In genomic region chr1:224065455-224065854, GRCh38 we compare ENCODE assay signal across 11 cellular contexts. TPM values are rescaled to one million over a fixed set of nuclear protein-coding genes. Genes with fewer than 3 reads are reported as not detected.
A peak's percentile ranks its signal among the peaks of the same experiment; 100 is the strongest.
DNase-seq lines count a peak whose midpoint lies in the region; ATAC-seq and TF ChIP-seq lines count a peak whose summit lies in the region.
"Had no signal": no experiment of that assay in that cellular context is flagged by ENCODE, and none has a peak within 500 bp of the region (broad histone marks: within the 10 kb centered on the region; RNA-seq: fewer than 3 reads in every experiment).

No MANE protein-coding gene starts in this region.

- intact Hi-C loops in A673 (cut with micrococcal nuclease; ENCODE audit: unreplicated experiment): no loop called here

- H3K27me3 ChIP-seq in GM23248 (replicated peaks; ENCODE audit: insufficient read depth) (no peaks in the 10 kb centered on the region), RWPE2 (ENCODE audit: insufficient read depth, poor library complexity, severe bottlenecking) (no peaks in the 10 kb centered on the region), foreskin keratinocyte (no peaks in the 10 kb centered on the region), A673 (replicated peaks; ENCODE audit: insufficient read depth, low read depth, low read length, poor library complexity) (no peaks in the 10 kb centered on the region)
- H3K27me3 ChIP-seq: BLaER1 had no signal

- no peaks in the 10 kb centered on the region for H3K79me2 ChIP-seq in GM23248 (ENCODE audit: insufficient read depth)

- no peak overlapping the region for H3K9ac ChIP-seq in GM23248
- H3K9ac ChIP-seq: BLaER1 had no signal

- no TSS peak for BruUV-seq in A673 (replicated peaks; lab: Mats Ljungman, UMichigan)

- H3K4me3 ChIP-seq in GM23248: no peak overlapping the region
- no peak overlapping the region for H3K4me3 ChIP-seq in RWPE2 (ENCODE audit: severe bottlenecking)
- H3K4me3 ChIP-seq in A673 (ENCODE audit: low read depth, low read length, poor library complexity, severe bottlenecking): no peak overlapping the region
- H3K4me3 ChIP-seq: BLaER1 had no signal

- H2AFZ ChIP-seq in GM23248: no peak overlapping the region

- peaks cover 29% of the 10 kb centered on the region for H3K4me1 ChIP-seq in GM23248 (ENCODE audit: insufficient read depth)
- peaks cover 28% of the 10 kb centered on the region for H3K4me1 ChIP-seq in RWPE2 (ENCODE audit: insufficient read depth, poor library complexity, severe bottlenecking)
- no peaks in the 10 kb centered on the region for H3K4me1 ChIP-seq in foreskin keratinocyte
- peaks cover 21% of the 10 kb centered on the region for H3K4me1 ChIP-seq in A673 (ENCODE audit: insufficient read depth, low read length, poor library complexity, severe bottlenecking)
- H3K4me1 ChIP-seq: BLaER1 had no signal

- H3F3A ChIP-seq in GM23248 (ENCODE audit: insufficient read depth): peaks cover 22% of the 10 kb centered on the region

- TF ChIP-seq CTCF in RWPE2 (IDR thresholded peaks at IDR 0.05; ENCODE audit: poor library complexity, severe bottlenecking): no peak
- no peak for TF ChIP-seq CTCF in foreskin keratinocyte (conservative IDR thresholded peaks at IDR 0.05)
- TF ChIP-seq CTCF in A673 (conservative IDR thresholded peaks at IDR 0.05; ENCODE audit: low read depth, low read length): no peak

- ATAC-seq in RWPE2 (ENCODE audit: low read depth) (peak; percentile 75), foreskin keratinocyte (peak; percentile 25)
- ATAC-seq: Right ventricle myocardium inferior had no signal

- H3K9me3 ChIP-seq in GM23248 (ENCODE audit: low read depth) (no peaks in the 10 kb centered on the region), RWPE2 (ENCODE audit: severe bottlenecking) (no peaks in the 10 kb centered on the region), A673 (ENCODE audit: low read depth, low read length, poor library complexity, severe bottlenecking) (no peaks in the 10 kb centered on the region)
- H3K9me3 ChIP-seq: BLaER1 had no signal

- 39 to 49% methylated on average over 2 of the region's 2 CpGs for WGBS in GM23248 (ENCODE audit: low coverage in 1 of 2, low lambda C conversion rate in 2 of 2, missing lambda C conversion rate in 2 of 2), 2 experiments

- H4K20me1 ChIP-seq in GM23248 (ENCODE audit: insufficient read depth): no peaks in the 10 kb centered on the region
- H4K20me1 ChIP-seq: BLaER1 had no signal

- CTCF ChIA-PET in A673 (lab: Charles Lee): interaction anchor here (0.7 kb wide), 1 partner anchor 92 kb away, joined by 3 read pairs; no protein-coding TSS in a partner anchor

- H3K27ac ChIP-seq in GM23248 (no peak overlapping the region), RWPE2 (ENCODE audit: poor library complexity, severe bottlenecking) (peak overlapping the region; percentile 49), foreskin keratinocyte (no peak overlapping the region), A673 (ENCODE audit: low read depth, low read length, poor library complexity, severe bottlenecking) (no peak overlapping the region)
- H3K27ac ChIP-seq: BLaER1 had no signal

- POLR2A ChIA-PET in A673 (lab: Charles Lee; ENCODE audit: low non-redundant PET): no interaction called here

- no peaks in the 10 kb centered on the region for H3K9me2 ChIP-seq in GM23248 (ENCODE audit: insufficient read depth)

- DNase-seq in ACHN (peak; percentile 55), GM23248 (peak; percentile 49), RWPE2 (ENCODE audit: low spot score) (peak; percentile 51), foreskin keratinocyte (peak in 1 of 2 donors; percentile 51), NCI-H2227 (lab: John Stamatoyannopoulos, UW; ENCODE audit: unreplicated experiment) (no peak), amniotic stem cell (lab: John Stamatoyannopoulos, UW) (no peak), NCI-H1048 (lab: John Stamatoyannopoulos, UW) (no peak), A673 (ENCODE audit: low spot score) (no peak)
- DNase-seq: NCI-H146 had no signal

- in situ Hi-C loops in ACHN (cut with HindIII; ENCODE audit: low pct_ligation_motif_present, low pct_unique_long_range_greater_than_20kb, low sequenced_read_pairs): no loop called here
- in situ Hi-C loops in GM23248 (cut with MboI): no loop called here

- no peaks in the 10 kb centered on the region for H3K36me3 ChIP-seq in GM23248 (ENCODE audit: low read depth)
- H3K36me3 ChIP-seq in RWPE2 (ENCODE audit: low read depth): no peaks in the 10 kb centered on the region
- no peaks in the 10 kb centered on the region for H3K36me3 ChIP-seq in A673 (ENCODE audit: insufficient read depth, low read length, poor library complexity, severe bottlenecking)
- H3K36me3 ChIP-seq: BLaER1 had no signal

- H3K4me2 ChIP-seq in GM23248 (ENCODE audit: unreplicated experiment): peak overlapping the region; percentile 46
- H3K4me2 ChIP-seq: BLaER1 had no signal

RNA-seq across cellular contexts. Expression of gene FBXO28, which starts 48.5 kb away (rescaled TPM):
- 28.5 and 31.8 TPM in 2 replicates for total RNA-seq in GM23248 (2014; rRNA removed; shearing (Covaris generic))
- polyA plus RNA-seq in GM23248 (2016; fragmentation: Nextera tagmentation; extraction: Ambion mirVana): 14.9 and 15.5 TPM in 2 replicates
- total RNA-seq in foreskin keratinocyte: 29.4 and 30.9 TPM in 2 replicates
- polyA plus RNA-seq in foreskin keratinocyte: 8.2 and 8.4 TPM in 2 replicates
- total RNA-seq in A673 (2021): 39.0 and 45.8 TPM in 2 replicates

Comparison
In these comparisons a context has a peak if more than half of its experiments do, and no peak if none do; other contexts are left out.
1. DNase-seq: peak in ACHN (single experiment), GM23248 (single experiment) and RWPE2 (single experiment); none in NCI-H2227 (single experiment), amniotic stem cell (single experiment), NCI-H1048 (single experiment) and A673 (single experiment).